ENCODE assay signal across 7 cellular contexts in the genomic region with DNA sequence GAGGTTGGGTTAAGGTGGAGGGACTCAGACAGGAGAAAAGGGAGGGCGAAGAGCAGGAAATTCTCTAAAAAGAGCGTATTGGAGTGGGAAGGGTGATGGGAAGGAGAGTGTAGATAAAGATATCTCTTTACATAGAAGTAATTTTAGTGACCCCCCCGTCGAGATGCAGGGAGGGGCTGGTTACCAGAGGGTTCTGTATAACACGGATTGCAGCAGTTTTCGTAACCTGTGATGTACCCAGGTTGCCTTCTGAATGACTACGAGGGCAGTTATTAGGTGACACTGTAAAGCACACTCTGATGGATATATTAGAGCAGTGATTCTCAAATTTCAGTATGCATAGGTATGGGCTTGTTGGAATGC. TPM values are rescaled to one million over a fixed set of nuclear protein-coding genes. Genes with fewer than 3 reads are reported as not detected.
DNase-seq lines count a peak whose midpoint lies in the region; ATAC-seq, FAIRE-seq and TF ChIP-seq lines count a peak whose summit lies in the region.

No MANE protein-coding gene starts in this region.

- FAIRE-seq in RCC 7860 (lab: Jason Lieb, UNC) = no peak

- H3K36me3 Mint-ChIP-seq in T-cell = no peaks in the 10 kb centered on the region
- no peaks in the 10 kb centered on the region for H3K36me3 Mint-ChIP-seq in glutamatergic neuron (ENCODE audit: unreplicated experiment)
- peaks cover 10% of the 10 kb centered on the region for H3K36me3 Mint-ChIP-seq in stimulated activated effector memory CD8-positive, alpha-beta T cell treated with anti-CD3 and anti-CD28 coated beads, Interleukin-12 subunit alpha, Interleukin-12 subunit beta, amount 100 ng/mL, for 72 hours

- H3K4me3 ChIP-seq in HAP-1 = peak overlapping the region; percentile 63

- H3K27me3 Mint-ChIP-seq in T-cell = no peaks in the 10 kb centered on the region
- peaks cover 4% of the 10 kb centered on the region for H3K27me3 Mint-ChIP-seq in glutamatergic neuron (ENCODE audit: unreplicated experiment)

- no peaks in the 10 kb centered on the region for H3K27me3 ChIP-seq in HAP-1 (ENCODE audit: low read depth)

- TF ChIP-seq CTCF in glutamatergic neuron (IDR thresholded peaks at IDR 0.05; ENCODE audit: partially characterized antibody, unreplicated experiment) = no peak

- H3K4me3 Mint-ChIP-seq in T-cell (peak overlapping the region; percentile 94 to 95 (median 94)), glutamatergic neuron (ENCODE audit: unreplicated experiment) (peak overlapping the region; percentile 99)
- peak overlapping the region; percentile 91 for H3K4me3 Mint-ChIP-seq in stimulated activated effector memory CD8-positive, alpha-beta T cell treated with anti-CD3 and anti-CD28 coated beads, Interleukin-12 subunit alpha, Interleukin-12 subunit beta, amount 100 ng/mL, for 72 hours

- H3K9me3 Mint-ChIP-seq in T-cell = no peaks in the 10 kb centered on the region
- peaks cover 4% of the 10 kb centered on the region for H3K9me3 Mint-ChIP-seq in glutamatergic neuron (ENCODE audit: unreplicated experiment)
- H3K9me3 Mint-ChIP-seq in stimulated activated effector memory CD8-positive, alpha-beta T cell treated with anti-CD3 and anti-CD28 coated beads, Interleukin-12 subunit alpha, Interleukin-12 subunit beta, amount 100 ng/mL, for 72 hours = no peaks in the 10 kb centered on the region

- POLR2A ChIA-PET in T-cell (lab: Charles Lee) = interaction anchor here in 1 of 2 donors (1.1 kb wide), 1 partner anchor 319 kb away, joined by 4 read pairs; no protein-coding TSS in a partner anchor

- in situ Hi-C loops in HAP-1 (cut with MboI; ENCODE audit: low sequenced_read_pairs) = no loop called here

- H3K27ac Mint-ChIP-seq in T-cell = peak overlapping the region; percentile 91 to 93
- H3K27ac Mint-ChIP-seq in glutamatergic neuron (ENCODE audit: unreplicated experiment) = peak overlapping the region; percentile 98
- peak overlapping the region; percentile 94 for H3K27ac Mint-ChIP-seq in stimulated activated effector memory CD8-positive, alpha-beta T cell treated with anti-CD3 and anti-CD28 coated beads, Interleukin-12 subunit alpha, Interleukin-12 subunit beta, amount 100 ng/mL, for 72 hours

- no peaks in the 10 kb centered on the region for H3K9me3 ChIP-seq in HAP-1

- H3K4me1 Mint-ChIP-seq in T-cell (peaks cover 17 to 18% (median 17%) of the 10 kb centered on the region in 3 donors), glutamatergic neuron (ENCODE audit: low read depth, unreplicated experiment) (peaks cover 10% of the 10 kb centered on the region)
- peaks cover 15% of the 10 kb centered on the region for H3K4me1 Mint-ChIP-seq in stimulated activated effector memory CD8-positive, alpha-beta T cell treated with anti-CD3 and anti-CD28 coated beads, Interleukin-12 subunit alpha, Interleukin-12 subunit beta, amount 100 ng/mL, for 72 hours

- no peaks in the 10 kb centered on the region; the same call in 1 of the 2 replicates for H3K36me3 ChIP-seq in HAP-1 (replicated peaks)

- DNase-seq in HAP-1 (ENCODE audit: low spot score in 2 of 2) (no peak), T-cell (peak in 1 of 34 experiments; percentile 1), glutamatergic neuron (no peak), RCC 7860 (ENCODE audit: low spot score) (no peak), NCI-H1694 treated with DMSO at 0.1 percent for 48 hours (lab: John Stamatoyannopoulos, UW) (no peak)
- DNase-seq in stimulated activated effector memory CD8-positive, alpha-beta T cell treated with anti-CD3 and anti-CD28 coated beads, Interleukin-12 subunit alpha, Interleukin-12 subunit beta, amount 100 ng/mL, for 72 hours (ENCODE audit: low spot score in 2 of 2) = no peak
- no peak for DNase-seq in activated effector memory CD4-positive, alpha-beta T cell treated with anti-CD3 and anti-CD28 coated beads, Interleukin-2, amount 50 U/mL, for 16 hours

- CTCF ChIA-PET in T-cell (lab: Charles Lee) = interaction anchor here (0.7 kb wide), 2 partner anchors 9 to 27 kb away, joined by 3 read pairs; no protein-coding TSS in a partner anchor

- ATAC-seq in T-cell (replicated peaks in 1 of 4) = no peak
- no peak for ATAC-seq in stimulated activated effector memory CD8-positive, alpha-beta T cell treated with anti-CD3 and anti-CD28 coated beads, Interleukin-12 subunit alpha, Interleukin-12 subunit beta, amount 100 ng/mL, for 72 hours

- H3K4me1 ChIP-seq in HAP-1 = peaks cover 3% of the 10 kb centered on the region

RNA-seq across cellular contexts. Expression of a gene that starts 0.4 kb away (rescaled TPM):
- total RNA-seq in T-cell (1 to 10 TPM; 5.5 to 7.2 (median 6.2) TPM), glutamatergic neuron (ENCODE audit: unreplicated experiment) (18.5 TPM)

RNA-seq across cellular contexts. Expression of a gene that starts 32.9 kb away (rescaled TPM):
- not detected for total RNA-seq in T-cell
- not detected for total RNA-seq in glutamatergic neuron (ENCODE audit: unreplicated experiment)

RNA-seq across cellular contexts. Expression of a gene that starts 53.6 kb away (rescaled TPM):
- 1 to 10 TPM in 4 of 5 donors, under 1 TPM in 1; 0.55 to 1.6 (median 1.2) TPM for total RNA-seq in T-cell
- total RNA-seq in glutamatergic neuron (ENCODE audit: unreplicated experiment) = not detected
